28 cellular contexts compared by ENCODE assay signal in the genomic region with DNA sequence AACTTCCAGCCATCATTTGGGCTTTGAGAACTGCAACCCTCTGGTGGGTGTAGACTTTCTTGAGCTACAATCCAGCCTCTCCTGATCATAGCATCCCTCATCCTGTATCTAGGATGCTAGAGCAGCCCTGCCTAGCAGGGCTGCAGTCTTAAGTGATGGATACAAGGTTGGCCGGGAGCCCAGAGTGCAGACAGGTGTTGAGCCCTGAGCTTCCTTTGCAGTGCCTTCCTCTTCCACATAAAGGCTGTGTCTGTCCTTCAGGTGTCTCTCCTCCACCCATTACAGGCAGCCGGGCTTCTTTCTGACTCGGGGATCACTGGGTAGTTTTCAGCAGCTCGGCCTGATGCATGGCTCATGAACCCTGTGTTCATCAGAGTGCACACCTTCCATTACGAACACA.
"Had no signal": no experiment of that assay in that cellular context is flagged by ENCODE, and none has a peak within 500 bp of the region (broad histone marks: within the 10 kb centered on the region; RNA-seq: fewer than 3 reads in every experiment).

No MANE protein-coding gene starts in this region.

- H3K9me3 Mint-ChIP-seq: activated naive CD4-positive, alpha-beta T cell treated with anti-CD3 and anti-CD28 coated beads, Interleukin-2, amount 50 U/mL, for 24 hours; activated naive CD8-positive, alpha-beta T cell treated with anti-CD3 and anti-CD28 coated beads, Interleukin-2, amount 50 U/mL, for 24 hours; activated T-helper 2 cell treated with anti-CD3 and anti-CD28 coated beads, Interferon-gamma antibody, Interleukin-2, Interleukin-4, amounts not matched to agents 10 μg/mL and 5 μg/mL and 100 μg/mL, durations not matched to agents 14 hours and 24 hours and 36 hours; dendritic cell treated with granulocyte-macrophage colony-stimulating factor and Interleukin-4, amounts not matched to agents 40 ng/mL and 50 ng/mL, for 4 days; endodermal cell; mesothelial cell of epicardium; nephron progenitor cell had no signal

- H3K4me1 ChIP-seq: right lobe of liver had no signal

- H3K27me3 Mint-ChIP-seq: activated CD4-positive, alpha-beta T cell treated with anti-CD3 and anti-CD28 coated beads for 36 hours; progenitor cell of endocrine pancreas had no signal

- ATAC-seq: activated CD4-positive, alpha-beta T cell treated with anti-CD3 and anti-CD28 coated beads for 36 hours; activated CD8-positive, alpha-beta memory T cell treated with anti-CD3 and anti-CD28 coated beads, Interleukin-2, amount 10 ng/mL, durations not matched to agents 7 days and 5 days; activated CD8-positive, alpha-beta T cell treated with anti-CD3 and anti-CD28 coated beads, Interleukin-2, amount 10 ng/mL, durations not matched to agents 7 days and 5 days; activated naive CD8-positive, alpha-beta T cell treated with anti-CD3 and anti-CD28 coated beads, Interleukin-2, amount 50 U/mL, for 24 hours; esophagus mucosa; left cardiac atrium; right lobe of liver; stimulated activated naive CD8-positive, alpha-beta T cell treated with anti-CD3 and anti-CD28 coated beads, Interleukin-15, Interleukin-2, amounts not matched to agents 100 U/mL and 50 U/mL, for 24 hours had no signal

- H3K27ac Mint-ChIP-seq: activated CD4-positive, alpha-beta T cell treated with anti-CD3 and anti-CD28 coated beads for 36 hours; activated CD8-positive, alpha-beta memory T cell treated with anti-CD3 and anti-CD28 coated beads, Interleukin-2, amount 10 ng/mL, durations not matched to agents 7 days and 5 days; activated CD8-positive, alpha-beta T cell treated with anti-CD3 and anti-CD28 coated beads, Interleukin-2, amount 10 ng/mL, durations not matched to agents 7 days and 5 days; activated naive CD4-positive, alpha-beta T cell treated with anti-CD3 and anti-CD28 coated beads, Interleukin-2, amount 50 U/mL, for 24 hours; activated naive CD8-positive, alpha-beta T cell treated with anti-CD3 and anti-CD28 coated beads, Interleukin-2, amount 50 U/mL, for 24 hours; activated T-helper 2 cell treated with anti-CD3 and anti-CD28 coated beads, Interferon-gamma antibody, Interleukin-2, Interleukin-4, amounts not matched to agents 10 μg/mL and 5 μg/mL and 100 μg/mL, durations not matched to agents 14 hours and 24 hours and 36 hours; dendritic cell treated with granulocyte-macrophage colony-stimulating factor and Interleukin-4, amounts not matched to agents 40 ng/mL and 50 ng/mL, for 4 days; endodermal cell; mesothelial cell of epicardium; progenitor cell of endocrine pancreas had no signal

- H3K27ac ChIP-seq: ovary, right lobe of liver, thoracic aorta had no signal

- DNase-seq: activated CD4-positive, alpha-beta T cell treated with anti-CD3 and anti-CD28 coated beads for 36 hours; activated CD4-positive, CD25-positive, alpha-beta regulatory T cell; activated CD8-positive, alpha-beta memory T cell treated with anti-CD3 and anti-CD28 coated beads, Interleukin-2, amount 10 ng/mL, durations not matched to agents 7 days and 5 days; activated CD8-positive, alpha-beta T cell treated with anti-CD3 and anti-CD28 coated beads, Interleukin-2, amount 10 ng/mL, durations not matched to agents 7 days and 5 days; activated naive CD8-positive, alpha-beta T cell treated with anti-CD3 and anti-CD28 coated beads, Interleukin-2, amount 50 U/mL, for 24 hours; activated T-cell treated with anti-CD3 and anti-CD28 coated beads, Interleukin-2, amount 50 U/mL, for 48 hours; amygdala; central memory CD4-positive, alpha-beta T cell; endodermal cell; foreskin fibroblast; head of caudate nucleus; hippocampal formation; left cardiac atrium; naive B cell; nephron progenitor cell; ovary; right lobe of liver; stimulated activated CD4-positive, alpha-beta T cell treated with anti-CD3 and anti-CD28 coated beads, Interleukin-12 subunit alpha, Interleukin-12 subunit beta, amount 100 ng/mL, for 4 hours; stimulated activated CD4-positive, alpha-beta T cell treated with anti-CD3 and anti-CD28 coated beads, Interleukin-4, amount 100 ng/mL, for 1 hour; stimulated activated naive CD8-positive, alpha-beta T cell treated with anti-CD3 and anti-CD28 coated beads, Interleukin-15, Interleukin-2, amounts not matched to agents 100 U/mL and 50 U/mL, for 24 hours; trophoblast cell had no signal

- H3K36me3 ChIP-seq: ovary, right lobe of liver, thoracic aorta had no signal

- H3K4me1 Mint-ChIP-seq: activated CD4-positive, alpha-beta T cell treated with anti-CD3 and anti-CD28 coated beads for 36 hours; activated naive CD4-positive, alpha-beta T cell treated with anti-CD3 and anti-CD28 coated beads, Interleukin-2, amount 50 U/mL, for 24 hours had no signal

- H3K9me3 ChIP-seq: ovary, right lobe of liver, thoracic aorta had no signal

- H3K4me3 Mint-ChIP-seq: activated CD4-positive, alpha-beta T cell treated with anti-CD3 and anti-CD28 coated beads for 36 hours; activated CD8-positive, alpha-beta memory T cell treated with anti-CD3 and anti-CD28 coated beads, Interleukin-2, amount 10 ng/mL, durations not matched to agents 7 days and 5 days; activated CD8-positive, alpha-beta T cell treated with anti-CD3 and anti-CD28 coated beads, Interleukin-2, amount 10 ng/mL, durations not matched to agents 7 days and 5 days; activated naive CD4-positive, alpha-beta T cell treated with anti-CD3 and anti-CD28 coated beads, Interleukin-2, amount 50 U/mL, for 24 hours; activated naive CD8-positive, alpha-beta T cell treated with anti-CD3 and anti-CD28 coated beads, Interleukin-2, amount 50 U/mL, for 24 hours; dendritic cell treated with granulocyte-macrophage colony-stimulating factor and Interleukin-4, amounts not matched to agents 40 ng/mL and 50 ng/mL, for 4 days; endodermal cell; mesothelial cell of epicardium; naive B cell; nephron progenitor cell had no signal

- H3K27me3 ChIP-seq: ovary, right lobe of liver had no signal

- H3K4me3 ChIP-seq: ovary, right lobe of liver, thoracic aorta had no signal
